ENCODE assay signal across 2 cellular contexts in the genomic region with DNA sequence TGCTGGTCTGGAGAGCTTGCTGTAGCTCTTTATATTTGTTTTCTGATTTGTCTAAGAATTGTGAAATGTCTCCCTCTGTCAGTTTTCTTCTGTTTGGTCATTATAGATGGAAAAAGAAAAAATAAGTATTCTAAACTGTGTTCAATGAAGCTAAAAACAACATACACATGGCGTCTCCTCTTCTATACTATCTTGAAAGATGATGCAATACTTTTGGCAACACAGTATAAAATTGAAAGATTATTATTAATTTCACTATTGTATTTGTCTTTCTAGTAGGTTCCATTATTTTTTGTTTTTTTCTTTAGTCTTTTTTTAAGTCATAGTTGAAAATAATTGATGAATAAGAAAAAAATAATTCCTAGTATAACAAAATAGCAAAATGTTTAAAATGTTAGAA.
TF ChIP-seq lines count a peak whose summit lies in the region.

No MANE protein-coding gene starts in this region.

TF ChIP-seq in IMR-90, 13 proteins besides CTCF, POLR2A, EP300 and RAD21:
- TF ChIP-seq MXI1 (IDR thresholded peaks at IDR 0.05; ENCODE audit: borderline replicate concordance, low read depth, low read length) (no peak), ELK1 (IDR thresholded peaks at IDR 0.05; ENCODE audit: borderline replicate concordance, low read depth, low read length) (no peak), RFX5 (IDR thresholded peaks at IDR 0.05; ENCODE audit: low read depth, low read length) (no peak), MAFK (IDR thresholded peaks at IDR 0.05; ENCODE audit: low read depth, low read length) (no peak), USF2 (IDR thresholded peaks at IDR 0.05; ENCODE audit: low read depth, low read length) (no peak), CEBPB (IDR thresholded peaks at IDR 0.05; ENCODE audit: low read depth, low read length) (peak; percentile 77)
TF ChIP-seq in IMR-90: peak in this region for 1.

TF ChIP-seq in K562, 482 proteins besides CTCF, POLR2A, EP300 and RAD21:
- TF ChIP-seq, protein P1, sequence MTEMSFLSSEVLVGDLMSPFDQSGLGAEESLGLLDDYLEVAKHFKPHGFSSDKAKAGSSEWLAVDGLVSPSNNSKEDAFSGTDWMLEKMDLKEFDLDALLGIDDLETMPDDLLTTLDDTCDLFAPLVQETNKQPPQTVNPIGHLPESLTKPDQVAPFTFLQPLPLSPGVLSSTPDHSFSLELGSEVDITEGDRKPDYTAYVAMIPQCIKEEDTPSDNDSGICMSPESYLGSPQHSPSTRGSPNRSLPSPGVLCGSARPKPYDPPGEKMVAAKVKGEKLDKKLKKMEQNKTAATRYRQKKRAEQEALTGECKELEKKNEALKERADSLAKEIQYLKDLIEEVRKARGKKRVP (CRISPR knock-in tag; IDR thresholded peaks at IDR 0.05), result peak; percentile 59; the same call in 1 of the 2 replicates
- TF ChIP-seq SNIP1 (IDR thresholded peaks at IDR 0.05; ENCODE audit: low read depth) (no peak), ZNF717 (CRISPR knock-in tag; IDR thresholded peaks at IDR 0.05) (no peak), HDAC3 (IDR thresholded peaks at IDR 0.05; ENCODE audit: borderline replicate concordance, partially characterized antibody) (no peak), FOXJ3 (CRISPR knock-in tag; IDR thresholded peaks at IDR 0.05) (no peak), KDM5B (IDR thresholded peaks at IDR 0.05; ENCODE audit: insufficient replicate concordance, low read depth, low read length) (no peak), KDM2B (CRISPR knock-in tag; IDR thresholded peaks at IDR 0.05) (no peak), ATF3 (IDR thresholded peaks at IDR 0.05) (peak; percentile 78), ATF3 (CRISPR knock-in tag; conservative IDR thresholded peaks at IDR 0.05) (no peak), POLR3G (IDR thresholded peaks at IDR 0.05; ENCODE audit: extremely low read depth, insufficient read length, insufficient replicate concordance) (no peak), BRF1 (IDR thresholded peaks at IDR 0.05; ENCODE audit: borderline replicate concordance, extremely low read depth, insufficient read length) (no peak), TSC22D4 (tag; IDR thresholded peaks at IDR 0.05) (no peak), MTA3 (IDR thresholded peaks at IDR 0.05; ENCODE audit: borderline replicate concordance) (no peak), MIER1 (IDR thresholded peaks at IDR 0.05; ENCODE audit: low read depth) (no peak), KAT7 (CRISPR knock-in tag; IDR thresholded peaks at IDR 0.05; ENCODE audit: borderline replicate concordance) (no peak), GTF2E2 (tag; IDR thresholded peaks at IDR 0.05) (no peak), SAFB (IDR thresholded peaks at IDR 0.05; ENCODE audit: borderline replicate concordance, low read depth, low read length) (no peak), E2F1 (CRISPR knock-in tag; IDR thresholded peaks at IDR 0.05) (no peak), NCOA4 (IDR thresholded peaks at IDR 0.05; ENCODE audit: partially characterized antibody) (no peak), ZSCAN32 (CRISPR knock-in tag; IDR thresholded peaks at IDR 0.05) (peak; percentile 66; the same call in 1 of the 2 replicates), CEBPB (tag; IDR thresholded peaks at IDR 0.05) (peak; percentile 71), NONO (IDR thresholded peaks at IDR 0.05; ENCODE audit: low read depth in 2 of 2, low read length in 1 of 2) (no peak), CEBPG (CRISPR knock-in tag; IDR thresholded peaks at IDR 0.05) (no peak), CEBPG (tag; conservative IDR thresholded peaks at IDR 0.05 in 1 of 2, IDR thresholded peaks at IDR 0.05 in 1 of 2) (peak; percentile 59 to 93; a peak in 3 of 4 replicates), FOS (IDR thresholded peaks at IDR 0.05; ENCODE audit: extremely low read depth, insufficient read length) (no peak), TEAD1 (CRISPR knock-in tag; IDR thresholded peaks at IDR 0.05) (no peak)
- TF ChIP-seq, protein P2, sequence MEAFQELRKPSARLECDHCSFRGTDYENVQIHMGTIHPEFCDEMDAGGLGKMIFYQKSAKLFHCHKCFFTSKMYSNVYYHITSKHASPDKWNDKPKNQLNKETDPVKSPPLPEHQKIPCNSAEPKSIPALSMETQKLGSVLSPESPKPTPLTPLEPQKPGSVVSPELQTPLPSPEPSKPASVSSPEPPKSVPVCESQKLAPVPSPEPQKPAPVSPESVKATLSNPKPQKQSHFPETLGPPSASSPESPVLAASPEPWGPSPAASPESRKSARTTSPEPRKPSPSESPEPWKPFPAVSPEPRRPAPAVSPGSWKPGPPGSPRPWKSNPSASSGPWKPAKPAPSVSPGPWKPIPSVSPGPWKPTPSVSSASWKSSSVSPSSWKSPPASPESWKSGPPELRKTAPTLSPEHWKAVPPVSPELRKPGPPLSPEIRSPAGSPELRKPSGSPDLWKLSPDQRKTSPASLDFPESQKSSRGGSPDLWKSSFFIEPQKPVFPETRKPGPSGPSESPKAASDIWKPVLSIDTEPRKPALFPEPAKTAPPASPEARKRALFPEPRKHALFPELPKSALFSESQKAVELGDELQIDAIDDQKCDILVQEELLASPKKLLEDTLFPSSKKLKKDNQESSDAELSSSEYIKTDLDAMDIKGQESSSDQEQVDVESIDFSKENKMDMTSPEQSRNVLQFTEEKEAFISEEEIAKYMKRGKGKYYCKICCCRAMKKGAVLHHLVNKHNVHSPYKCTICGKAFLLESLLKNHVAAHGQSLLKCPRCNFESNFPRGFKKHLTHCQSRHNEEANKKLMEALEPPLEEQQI (IDR thresholded peaks at IDR 0.05), result no peak
- TF ChIP-seq, protein P3, sequence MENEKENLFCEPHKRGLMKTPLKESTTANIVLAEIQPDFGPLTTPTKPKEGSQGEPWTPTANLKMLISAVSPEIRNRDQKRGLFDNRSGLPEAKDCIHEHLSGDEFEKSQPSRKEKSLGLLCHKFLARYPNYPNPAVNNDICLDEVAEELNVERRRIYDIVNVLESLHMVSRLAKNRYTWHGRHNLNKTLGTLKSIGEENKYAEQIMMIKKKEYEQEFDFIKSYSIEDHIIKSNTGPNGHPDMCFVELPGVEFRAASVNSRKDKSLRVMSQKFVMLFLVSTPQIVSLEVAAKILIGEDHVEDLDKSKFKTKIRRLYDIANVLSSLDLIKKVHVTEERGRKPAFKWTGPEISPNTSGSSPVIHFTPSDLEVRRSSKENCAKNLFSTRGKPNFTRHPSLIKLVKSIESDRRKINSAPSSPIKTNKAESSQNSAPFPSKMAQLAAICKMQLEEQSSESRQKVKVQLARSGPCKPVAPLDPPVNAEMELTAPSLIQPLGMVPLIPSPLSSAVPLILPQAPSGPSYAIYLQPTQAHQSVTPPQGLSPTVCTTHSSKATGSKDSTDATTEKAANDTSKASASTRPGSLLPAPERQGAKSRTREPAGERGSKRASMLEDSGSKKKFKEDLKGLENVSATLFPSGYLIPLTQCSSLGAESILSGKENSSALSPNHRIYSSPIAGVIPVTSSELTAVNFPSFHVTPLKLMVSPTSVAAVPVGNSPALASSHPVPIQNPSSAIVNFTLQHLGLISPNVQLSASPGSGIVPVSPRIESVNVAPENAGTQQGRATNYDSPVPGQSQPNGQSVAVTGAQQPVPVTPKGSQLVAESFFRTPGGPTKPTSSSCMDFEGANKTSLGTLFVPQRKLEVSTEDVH (IDR thresholded peaks at IDR 0.05; ENCODE audit: low read depth, partially characterized antibody), result no peak
- TF ChIP-seq, protein P4, sequence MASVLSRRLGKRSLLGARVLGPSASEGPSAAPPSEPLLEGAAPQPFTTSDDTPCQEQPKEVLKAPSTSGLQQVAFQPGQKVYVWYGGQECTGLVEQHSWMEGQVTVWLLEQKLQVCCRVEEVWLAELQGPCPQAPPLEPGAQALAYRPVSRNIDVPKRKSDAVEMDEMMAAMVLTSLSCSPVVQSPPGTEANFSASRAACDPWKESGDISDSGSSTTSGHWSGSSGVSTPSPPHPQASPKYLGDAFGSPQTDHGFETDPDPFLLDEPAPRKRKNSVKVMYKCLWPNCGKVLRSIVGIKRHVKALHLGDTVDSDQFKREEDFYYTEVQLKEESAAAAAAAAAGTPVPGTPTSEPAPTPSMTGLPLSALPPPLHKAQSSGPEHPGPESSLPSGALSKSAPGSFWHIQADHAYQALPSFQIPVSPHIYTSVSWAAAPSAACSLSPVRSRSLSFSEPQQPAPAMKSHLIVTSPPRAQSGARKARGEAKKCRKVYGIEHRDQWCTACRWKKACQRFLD (CRISPR knock-in tag; IDR thresholded peaks at IDR 0.05), result no peak
- TF ChIP-seq, protein P5, sequence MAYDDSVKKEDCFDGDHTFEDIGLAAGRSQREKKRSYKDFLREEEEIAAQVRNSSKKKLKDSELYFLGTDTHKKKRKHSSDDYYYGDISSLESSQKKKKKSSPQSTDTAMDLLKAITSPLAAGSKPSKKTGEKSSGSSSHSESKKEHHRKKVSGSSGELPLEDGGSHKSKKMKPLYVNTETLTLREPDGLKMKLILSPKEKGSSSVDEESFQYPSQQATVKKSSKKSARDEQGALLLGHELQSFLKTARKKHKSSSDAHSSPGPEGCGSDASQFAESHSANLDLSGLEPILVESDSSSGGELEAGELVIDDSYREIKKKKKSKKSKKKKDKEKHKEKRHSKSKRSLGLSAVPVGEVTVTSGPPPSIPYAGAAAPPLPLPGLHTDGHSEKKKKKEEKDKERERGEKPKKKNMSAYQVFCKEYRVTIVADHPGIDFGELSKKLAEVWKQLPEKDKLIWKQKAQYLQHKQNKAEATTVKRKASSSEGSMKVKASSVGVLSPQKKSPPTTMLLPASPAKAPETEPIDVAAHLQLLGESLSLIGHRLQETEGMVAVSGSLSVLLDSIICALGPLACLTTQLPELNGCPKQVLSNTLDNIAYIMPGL (CRISPR knock-in tag; IDR thresholded peaks at IDR 0.05), result no peak
